Comparison of ENCODE assay signal across 23 cellular contexts in the genomic region with DNA sequence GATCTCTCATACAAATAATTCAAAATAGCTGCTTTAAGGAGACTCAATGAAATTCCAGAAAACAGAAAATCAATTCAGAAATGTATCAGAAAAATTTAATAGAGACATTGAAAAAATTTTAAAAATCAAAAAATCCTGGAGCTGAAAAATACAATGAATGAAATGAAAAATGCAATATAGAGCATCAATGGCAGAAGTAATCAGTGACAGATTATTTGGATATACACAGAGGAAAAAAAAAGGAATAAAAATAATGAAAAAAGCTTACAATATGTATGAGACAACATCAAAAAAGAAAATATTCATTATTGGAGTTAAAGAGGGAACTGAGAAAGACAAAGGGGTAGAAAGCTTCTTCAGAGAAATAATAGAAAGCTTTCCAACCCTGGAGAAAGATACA.
"Had no signal": no experiment of that assay in that cellular context is flagged by ENCODE, and none has a peak within 500 bp of the region (broad histone marks: within the 10 kb centered on the region; RNA-seq: fewer than 3 reads in every experiment).

No MANE protein-coding gene starts in this region.

- H3K4me1 Mint-ChIP-seq: memory B cell; natural killer cell; stimulated activated naive CD8-positive, alpha-beta T cell treated with anti-CD3 and anti-CD28 coated beads, Interleukin-15, amount 100 ng/mL, for 72 hours had no signal

- DNase-seq: dorsolateral prefrontal cortex; effector CD4-positive, alpha-beta T cell; head of caudate nucleus; left ventricle myocardium superior; lower lobe of right lung; natural killer cell; occipital lobe; ovary; posterior cingulate gyrus; psoas muscle; right cardiac atrium; spleen; stimulated activated CD4-positive, alpha-beta T cell treated with anti-CD3 and anti-CD28 coated beads, Interleukin-2, amount 100 ng/mL, for 48 hours; stimulated activated naive CD4-positive, alpha-beta T cell; stimulated activated naive CD8-positive, alpha-beta T cell treated with anti-CD3 and anti-CD28 coated beads, Interleukin-15, amount 100 ng/mL, for 72 hours; transverse colon; upper lobe of right lung; uterus had no signal

- H3K27me3 Mint-ChIP-seq: memory B cell; stimulated activated naive CD8-positive, alpha-beta T cell treated with anti-CD3 and anti-CD28 coated beads, Interleukin-15, amount 100 ng/mL, for 72 hours had no signal

- H3K4me3 ChIP-seq: dorsolateral prefrontal cortex, lower lobe of right lung, ovary, psoas muscle, skin epidermis, spleen, suprapubic skin, transverse colon, upper lobe of right lung, uterus had no signal

- H3K4me3 Mint-ChIP-seq: memory B cell; natural killer cell; stimulated activated naive CD8-positive, alpha-beta T cell treated with anti-CD3 and anti-CD28 coated beads, Interleukin-15, amount 100 ng/mL, for 72 hours had no signal

- H3K27ac Mint-ChIP-seq: memory B cell, natural killer cell had no signal

- H3K27ac ChIP-seq: dorsolateral prefrontal cortex, lower lobe of right lung, ovary, psoas muscle, skin epidermis, spleen, suprapubic skin, transverse colon, upper lobe of right lung, uterus had no signal

- ATAC-seq: left ventricle myocardium superior; lower lobe of right lung; natural killer cell; psoas muscle; right cardiac atrium; stimulated activated naive CD8-positive, alpha-beta T cell treated with anti-CD3 and anti-CD28 coated beads, Interleukin-15, amount 100 ng/mL, for 72 hours had no signal

- FAIRE-seq: frontal cortex, keratinocyte had no signal

- H3K27me3 ChIP-seq: dorsolateral prefrontal cortex, ovary, spleen, suprapubic skin, transverse colon, upper lobe of right lung, uterus had no signal

- H3K36me3 ChIP-seq: ovary, uterus had no signal

- H3K4me1 ChIP-seq: lower lobe of right lung, spleen, transverse colon, upper lobe of right lung, uterus had no signal
